8 cellular contexts compared by ENCODE assay signal in the genomic region with DNA sequence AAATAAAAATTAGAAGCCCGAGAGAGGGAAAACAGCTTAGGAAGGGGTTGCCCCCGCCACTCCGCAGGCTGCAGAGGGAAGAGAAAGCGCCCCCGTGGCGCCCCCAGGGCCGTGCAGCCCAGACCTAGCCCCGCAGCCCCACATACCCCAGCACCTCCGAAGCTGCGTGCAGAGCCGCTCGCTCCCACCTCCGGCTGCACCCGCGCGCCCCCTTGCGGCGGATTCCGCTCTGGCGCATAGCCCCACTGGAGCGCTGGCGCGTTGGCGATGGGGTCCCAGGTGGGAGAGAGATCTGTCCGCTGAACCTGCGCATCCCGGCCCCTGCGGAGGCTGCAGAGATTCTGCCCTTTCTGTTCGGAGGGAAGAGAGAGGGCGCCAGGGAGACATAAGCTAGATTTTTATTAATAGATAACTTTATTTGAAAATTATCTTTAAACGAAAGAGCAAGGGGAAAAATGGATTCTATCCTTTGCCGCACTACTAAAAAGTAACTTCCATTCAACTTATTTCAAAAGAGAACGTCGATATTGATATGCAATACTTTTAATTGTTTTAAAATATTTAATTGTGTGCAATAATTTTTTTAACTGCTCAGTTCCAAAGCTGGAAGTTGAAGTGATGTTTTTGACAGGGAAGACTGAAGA. TPM values are rescaled to one million over a fixed set of nuclear protein-coding genes. Genes with fewer than 3 reads are reported as not detected.
DNase-seq lines count a peak whose midpoint lies in the region; ATAC-seq and TF ChIP-seq lines count a peak whose summit lies in the region.

No MANE protein-coding gene starts in this region.

- CTCF ChIA-PET in GM10248 (lab: Yijun Ruan, JAX), result interaction anchor here (0.7 to 6.5 kb wide), 29 partner anchors 10 to 1513 kb away, joined by 3 to 57 read pairs (median 4); a partner anchor contains a TSS

- H3K27me3 ChIP-seq in skeletal muscle satellite cell (ENCODE audit: control insufficient read depth, insufficient read depth, low read length), result peaks cover 53% of the 10 kb centered on the region

- H3K36me3 ChIP-seq in skeletal muscle satellite cell (ENCODE audit: insufficient read depth, low read length), result no peaks in the 10 kb centered on the region

- peak; percentile 99 for TF ChIP-seq CTCF in GM10248 (IDR thresholded peaks at IDR 0.05; ENCODE audit: control extremely low read depth, extremely low read depth, low read depth, missing control alignments)

- DNase-seq in GM10248 (ENCODE audit: extremely low spot score) (peak; percentile 93), Kasumi-1 (lab: John Stamatoyannopoulos, UW) (peak; percentile 29 to 44), T-helper 1 cell (peak; percentile 65 to 79 (median 78)), amniotic epithelial cell (ENCODE audit: low read depth) (peak; percentile 18), hepatic stellate cell (ENCODE audit: low spot score) (peak; percentile 80), GF-D8 (lab: John Stamatoyannopoulos, UW) (no peak)

- peak overlapping the region; percentile 65 for H3K4me3 ChIP-seq in skeletal muscle satellite cell (ENCODE audit: low read length)

- H3K4me2 ChIP-seq in skeletal muscle satellite cell (ENCODE audit: low read length), result peak overlapping the region; percentile 89

- H3K9ac ChIP-seq in skeletal muscle satellite cell (ENCODE audit: low read depth, low read length), result no peak overlapping the region

- H3K4me1 ChIP-seq in skeletal muscle satellite cell (ENCODE audit: control insufficient read depth, insufficient read depth, low read length), result peaks cover 4% of the 10 kb centered on the region

- POLR2A ChIA-PET in GM10248 (lab: Yijun Ruan, JAX), result no interaction called here

- peak; percentile 99 for ATAC-seq in GM21786 (IDR thresholded peaks at IDR 0.05; ENCODE audit: unreplicated experiment)

- H3K9me3 ChIP-seq in skeletal muscle satellite cell (replicated peaks; ENCODE audit: low read length), result no peaks in the 10 kb centered on the region

RNA-seq across cellular contexts. Expression of a gene that starts 11.7 kb away (rescaled TPM):
- total RNA-seq in skeletal muscle satellite cell (2012; rRNA removed), result 19.8 and 22.7 TPM in 2 replicates

RNA-seq across cellular contexts. Expression of a gene that starts 31.9 kb away (rescaled TPM):
- not detected in 2 replicates for total RNA-seq in skeletal muscle satellite cell (2012; rRNA removed)

RNA-seq across cellular contexts. Expression of a gene that starts 46.8 kb away (rescaled TPM):
- 42.6 and 43.1 TPM in 2 replicates for total RNA-seq in skeletal muscle satellite cell (2012; rRNA removed)
